ENCODE assay signal across 8 cellular contexts in genomic region chr3:12483872-12484197, GRCh38. TPM values are rescaled to one million over a fixed set of nuclear protein-coding genes. Genes with fewer than 3 reads are reported as not detected.
A peak's percentile ranks its signal among the peaks of the same experiment; 100 is the strongest.
DNase-seq lines count a peak whose midpoint lies in the region; ATAC-seq, FAIRE-seq and TF ChIP-seq lines count a peak whose summit lies in the region.

No MANE protein-coding gene starts in this region.

- H3K9me3 ChIP-seq in keratinocyte (ENCODE audit: control insufficient read depth, low read depth, low read length) (no peaks in the 10 kb centered on the region), thoracic aorta (no peaks in the 10 kb centered on the region)

- peak overlapping the region; percentile 90 for H3K9ac ChIP-seq in keratinocyte (ENCODE audit: control insufficient read depth, extremely low read depth, insufficient read depth, low read length)

- peak overlapping the region; percentile 99 for H2AFZ ChIP-seq in keratinocyte (ENCODE audit: control insufficient read depth, low read length)

- H3K36me3 ChIP-seq in keratinocyte (ENCODE audit: control insufficient read depth in 2 of 2, extremely low read depth in 1 of 2, insufficient read depth in 2 of 2, low read length in 2 of 2) = peaks cover 3 to 9% of the 10 kb centered on the region in 2 experiments
- no peaks in the 10 kb centered on the region for H3K36me3 ChIP-seq in thoracic aorta

- H3K4me1 ChIP-seq in keratinocyte (ENCODE audit: control insufficient read depth, extremely low read depth, insufficient read depth, low read length) = peaks cover 14% of the 10 kb centered on the region
- H3K4me1 ChIP-seq in thoracic aorta (ENCODE audit: control insufficient read depth in 1 of 2, low read depth in 2 of 2) = peaks cover 10 to 19% of the 10 kb centered on the region in 2 donors

- intact Hi-C loops in activated T-helper 2 cell treated with anti-CD3 and anti-CD28 coated beads, Interferon-gamma antibody, Interleukin-2, Interleukin-4, amounts not matched to agents 10 μg/mL and 5 μg/mL and 100 μg/mL, durations not matched to agents 14 hours and 24 hours and 36 hours (cut with micrococcal nuclease) = loop anchor here (1.0 to 5.0 kb wide), 9 partner anchors 62 to 349 kb away; partner anchors contain the start of genes MKRN2, PPARG and RAF1

- no peaks in the 10 kb centered on the region for H3K36me3 Mint-ChIP-seq in T-helper 2 cell treated with Interferon-gamma antibody and Interleukin-4, amounts not matched to agents 5 μg/mL and 100 μg/mL, for 36 hours (ENCODE audit: low read depth)
- H3K36me3 Mint-ChIP-seq in activated T-helper 2 cell treated with anti-CD3 and anti-CD28 coated beads, Interferon-gamma antibody, Interleukin-2, Interleukin-4, amounts not matched to agents 10 μg/mL and 5 μg/mL and 100 μg/mL, durations not matched to agents 14 hours and 24 hours and 36 hours (ENCODE audit: low read depth) = peaks cover 6% of the 10 kb centered on the region

- H3K79me2 ChIP-seq in keratinocyte (ENCODE audit: control insufficient read depth, insufficient read depth, low read length) = peaks cover 35% of the 10 kb centered on the region

- no peaks in the 10 kb centered on the region for H3K27me3 Mint-ChIP-seq in T-helper 2 cell treated with Interferon-gamma antibody and Interleukin-4, amounts not matched to agents 5 μg/mL and 100 μg/mL, for 36 hours (ENCODE audit: low read depth)
- no peaks in the 10 kb centered on the region for H3K27me3 Mint-ChIP-seq in activated T-helper 2 cell treated with anti-CD3 and anti-CD28 coated beads, Interferon-gamma antibody, Interleukin-2, Interleukin-4, amounts not matched to agents 10 μg/mL and 5 μg/mL and 100 μg/mL, durations not matched to agents 14 hours and 24 hours and 36 hours (ENCODE audit: low read depth)

- H3K4me1 Mint-ChIP-seq in T-helper 2 cell treated with Interferon-gamma antibody and Interleukin-4, amounts not matched to agents 5 μg/mL and 100 μg/mL, for 36 hours (ENCODE audit: low read depth) = peaks cover 30% of the 10 kb centered on the region
- H3K4me1 Mint-ChIP-seq in activated T-helper 2 cell treated with anti-CD3 and anti-CD28 coated beads, Interferon-gamma antibody, Interleukin-2, Interleukin-4, amounts not matched to agents 10 μg/mL and 5 μg/mL and 100 μg/mL, durations not matched to agents 14 hours and 24 hours and 36 hours (ENCODE audit: low read depth) = peaks cover 38% of the 10 kb centered on the region

- H3K27ac ChIP-seq in keratinocyte (ENCODE audit: control insufficient read depth, insufficient read depth, low read length) (peak overlapping the region; percentile 15), thoracic aorta (peak overlapping the region in 1 of 2 donors; percentile 5)

- H3K27me3 ChIP-seq in keratinocyte (ENCODE audit: control insufficient read depth, extremely low read depth, insufficient read depth, low read length) (no peaks in the 10 kb centered on the region), thoracic aorta (replicated peaks; ENCODE audit: insufficient read depth) (no peaks in the 10 kb centered on the region)

- DNase-seq in T-helper 2 cell treated with Interferon-gamma antibody and Interleukin-4, amounts not matched to agents 5 μg/mL and 100 μg/mL, for 36 hours (ENCODE audit: low spot score) = no peak
- DNase-seq in T-helper 2 cell (no peak), keratinocyte (ENCODE audit: low read depth, low spot score) (no peak), thoracic aorta (ENCODE audit: low spot score) (no peak), inferior parietal cortex (ENCODE audit: extremely low spot score) (no peak), GM03348 (ENCODE audit: low spot score) (no peak)
- no peak for DNase-seq in activated T-helper 2 cell treated with anti-CD3 and anti-CD28 coated beads, Interferon-gamma antibody, Interleukin-2, Interleukin-4, amounts not matched to agents 10 μg/mL and 5 μg/mL and 100 μg/mL, durations not matched to agents 14 hours and 24 hours and 36 hours (ENCODE audit: low spot score)

- no peak for FAIRE-seq in keratinocyte (lab: Jason Lieb, UNC)

- peak overlapping the region; percentile 100 for H3K4me2 ChIP-seq in keratinocyte (ENCODE audit: control insufficient read depth, extremely low read depth, insufficient read depth, low read depth, low read length)

- peak overlapping the region; percentile 95 for H3K4me3 Mint-ChIP-seq in T-helper 2 cell treated with Interferon-gamma antibody and Interleukin-4, amounts not matched to agents 5 μg/mL and 100 μg/mL, for 36 hours
- peak overlapping the region; percentile 93 for H3K4me3 Mint-ChIP-seq in activated T-helper 2 cell treated with anti-CD3 and anti-CD28 coated beads, Interferon-gamma antibody, Interleukin-2, Interleukin-4, amounts not matched to agents 10 μg/mL and 5 μg/mL and 100 μg/mL, durations not matched to agents 14 hours and 24 hours and 36 hours (ENCODE audit: low read depth)

- no peak for TF ChIP-seq CTCF in keratinocyte (optimal IDR thresholded peaks at IDR 0.05 in 1 of 3, IDR thresholded peaks at IDR 0.05 in 1 of 3, conservative IDR thresholded peaks at IDR 0.05 in 1 of 3; ENCODE audit: extremely low read depth in 1 of 3, insufficient read depth in 2 of 3, low read length in 3 of 3)
- TF ChIP-seq CTCF in thoracic aorta (IDR thresholded peaks at IDR 0.05) = no peak

- H3K4me3 ChIP-seq in keratinocyte (ENCODE audit: control insufficient read depth in 2 of 3, extremely low read depth in 1 of 3, insufficient read depth in 2 of 3, low read depth in 1 of 3, low read length in 3 of 3) (peak overlapping the region; percentile 65 to 81 (median 73)), thoracic aorta (peak overlapping the region; percentile 84)

- dilution Hi-C loops in keratinocyte (cut with MboI; ENCODE audit: extremely low pct_ligation_motif_present, low sequenced_read_pairs) = no loop called here

- H3K9me3 Mint-ChIP-seq in T-helper 2 cell treated with Interferon-gamma antibody and Interleukin-4, amounts not matched to agents 5 μg/mL and 100 μg/mL, for 36 hours = no peaks in the 10 kb centered on the region
- no peaks in the 10 kb centered on the region for H3K9me3 Mint-ChIP-seq in activated T-helper 2 cell treated with anti-CD3 and anti-CD28 coated beads, Interferon-gamma antibody, Interleukin-2, Interleukin-4, amounts not matched to agents 10 μg/mL and 5 μg/mL and 100 μg/mL, durations not matched to agents 14 hours and 24 hours and 36 hours

- H3K9me1 ChIP-seq in keratinocyte (ENCODE audit: control insufficient read depth, extremely low read depth, insufficient read depth, low read length) = peaks cover 3% of the 10 kb centered on the region

- ATAC-seq in thoracic aorta (ENCODE audit: insufficient number of reproducible peaks, low FRiP score, low read depth) (no peak), HG02763 (IDR thresholded peaks at IDR 0.05; ENCODE audit: unreplicated experiment) (no peak)

- H4K20me1 ChIP-seq in keratinocyte (ENCODE audit: control insufficient read depth, extremely low read depth, insufficient read depth, low read length) = no peaks in the 10 kb centered on the region

- H3K27ac Mint-ChIP-seq in T-helper 2 cell treated with Interferon-gamma antibody and Interleukin-4, amounts not matched to agents 5 μg/mL and 100 μg/mL, for 36 hours = peak overlapping the region; percentile 93
- H3K27ac Mint-ChIP-seq in activated T-helper 2 cell treated with anti-CD3 and anti-CD28 coated beads, Interferon-gamma antibody, Interleukin-2, Interleukin-4, amounts not matched to agents 10 μg/mL and 5 μg/mL and 100 μg/mL, durations not matched to agents 14 hours and 24 hours and 36 hours = peak overlapping the region; percentile 91

RNA-seq across cellular contexts. Expression of gene TSEN2, which starts 0.4 kb away (rescaled TPM):
- total RNA-seq in activated T-helper 2 cell treated with anti-CD3 and anti-CD28 coated beads, Interferon-gamma antibody, Interleukin-2, Interleukin-4, amounts not matched to agents 10 μg/mL and 5 μg/mL and 100 μg/mL, durations not matched to agents 14 hours and 24 hours and 36 hours = 23.6 and 28.5 TPM in 2 replicates
- 15.9 to 23.8 TPM (median 15.9 TPM) in 3 replicates for polyA plus RNA-seq in keratinocyte
- 5.3 TPM for polyA plus RNA-seq in keratinocyte (2011; ENCODE audit: low read depth)
- polyA plus RNA-seq in keratinocyte (2011; cell fraction: cytosol; rRNA removed) = 7.8 and 14.9 TPM in 2 replicates
- polyA plus RNA-seq in keratinocyte (2011; cell fraction: nucleus; rRNA removed) = 30.1 and 32.1 TPM in 2 replicates
- polyA plus RNA-seq in keratinocyte (2012; ENCODE audit: low replicate concordance) = 11.2 and 13.8 TPM in 2 replicates
- polyA minus RNA-seq in keratinocyte = 5.2 to 24.3 TPM (median 9.2 TPM) in 3 replicates
- 7.5 TPM for polyA minus RNA-seq in keratinocyte (2011; cell fraction: cytosol; rRNA and poly(A)+ RNA removed)
- 13.9 and 22.0 TPM in 2 replicates for polyA minus RNA-seq in keratinocyte (2011; cell fraction: nucleus; rRNA and poly(A)+ RNA removed)
- 10 to 100 TPM; 17.8 to 31.5 TPM for total RNA-seq in thoracic aorta
